ENCODE assay signal across 12 cellular contexts in the genomic region with DNA sequence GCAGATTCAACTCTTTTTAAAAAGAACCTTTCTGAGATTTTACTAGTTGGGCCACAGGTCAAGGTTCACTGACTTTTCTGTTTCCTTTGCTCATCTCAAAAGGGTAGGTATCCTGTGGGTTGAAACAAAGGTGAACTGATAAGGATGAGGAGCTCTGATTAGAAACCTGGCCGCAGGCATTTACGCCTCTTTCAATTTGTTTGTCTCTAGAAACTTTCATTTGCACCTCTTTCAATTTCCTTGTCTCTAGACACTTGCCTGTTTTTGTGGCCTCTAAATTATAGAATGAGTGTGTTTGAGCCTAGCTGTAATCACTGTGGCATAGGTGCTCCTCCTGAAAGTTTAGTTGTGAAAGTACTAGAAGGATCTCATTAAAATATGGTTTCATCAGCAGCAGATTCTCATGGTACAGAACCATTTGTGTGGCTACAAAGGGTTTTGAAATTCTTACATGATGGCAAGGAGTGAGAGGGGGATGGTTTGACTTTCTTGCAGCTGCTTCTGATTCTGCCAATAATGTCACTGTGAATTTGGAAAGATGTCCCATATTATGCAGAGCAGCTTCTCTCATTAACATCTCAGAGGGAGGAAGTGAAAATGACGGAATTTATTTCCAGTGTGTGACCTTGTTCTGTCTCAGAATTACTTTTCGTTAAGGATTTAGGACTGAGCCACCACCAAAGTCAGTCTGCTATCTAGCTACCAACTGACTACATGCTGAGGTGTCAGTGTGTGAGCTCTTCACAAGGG.
DNase-seq lines count a peak whose midpoint lies in the region; ATAC-seq and TF ChIP-seq lines count a peak whose summit lies in the region.
"Had no signal": no experiment of that assay in that cellular context is flagged by ENCODE, and none has a peak within 500 bp of the region (broad histone marks: within the 10 kb centered on the region; RNA-seq: fewer than 3 reads in every experiment).

No MANE protein-coding gene starts in this region.

- DNase-seq in GM10248 (ENCODE audit: extremely low spot score), result peak; percentile 2
- DNase-seq in NCI-H82 (lab: John Stamatoyannopoulos, UW), result no peak
- no peak for DNase-seq in DMS53 treated with DMSO at 0.1 percent for 48 hours (lab: John Stamatoyannopoulos, UW; ENCODE audit: unreplicated experiment)
- DNase-seq in stimulated activated naive CD4-positive, alpha-beta T cell (lab: John Stamatoyannopoulos, UW), result no peak
- DNase-seq in upper lobe of left lung, result no peak
- DNase-seq: kidney, trophoblast cell had no signal

- no peaks in the 10 kb centered on the region for H3K36me3 ChIP-seq in upper lobe of left lung

- peak; percentile 76 for ATAC-seq in GM19351 (IDR thresholded peaks at IDR 0.05; ENCODE audit: unreplicated experiment)
- ATAC-seq in HG02623 (IDR thresholded peaks at IDR 0.05; ENCODE audit: unreplicated experiment), result peak; percentile 59
- ATAC-seq in HG03378 (IDR thresholded peaks at IDR 0.05; ENCODE audit: unreplicated experiment), result peak; percentile 86
- ATAC-seq in upper lobe of left lung (ENCODE audit: low FRiP score in 2 of 2), result no peak
- ATAC-seq: GM23338 had no signal

- no peak for TF ChIP-seq CTCF in GM10248 (IDR thresholded peaks at IDR 0.05; ENCODE audit: control extremely low read depth, extremely low read depth, low read depth, missing control alignments)
- no peak for TF ChIP-seq CTCF in upper lobe of left lung (IDR thresholded peaks at IDR 0.05)

- no peak for TF ChIP-seq EP300 in upper lobe of left lung (IDR thresholded peaks at IDR 0.05)

- POLR2A ChIA-PET in GM10248 (lab: Yijun Ruan, JAX), result no interaction called here

- H3K9me3 ChIP-seq in upper lobe of left lung, result no peaks in the 10 kb centered on the region

- no peak for TF ChIP-seq POLR2A in upper lobe of left lung (IDR thresholded peaks at IDR 0.05)

- H3K4me1 ChIP-seq in upper lobe of left lung, result no peaks in the 10 kb centered on the region
- H3K4me1 ChIP-seq: parathyroid adenoma had no signal

- H3K4me3 ChIP-seq in upper lobe of left lung, result no peak overlapping the region
- H3K4me3 ChIP-seq: GM23338 had no signal

- CTCF ChIA-PET in GM10248 (lab: Yijun Ruan, JAX), result no interaction called here

- WGBS in upper lobe of left lung, 2 donors, result 83 to 100% methylated on average over 3 to 4 of the region's 4 CpGs

- no peak overlapping the region for H3K27ac ChIP-seq in upper lobe of left lung
- H3K27ac ChIP-seq: parathyroid adenoma had no signal

- H3K27me3 ChIP-seq in upper lobe of left lung, result no peaks in the 10 kb centered on the region

Comparison
In these comparisons a context has a peak if more than half of its experiments do, and no peak if none do; other contexts are left out.
1. ATAC-seq: peak in GM19351 (single experiment), HG02623 (single experiment) and HG03378 (single experiment); none in upper lobe of left lung (0 of 2).